Comparison of ENCODE assay signal across 8 cellular contexts in genomic region chr12:12172106-12172511, GRCh38.
DNase-seq lines count a peak whose midpoint lies in the region; ATAC-seq and TF ChIP-seq lines count a peak whose summit lies in the region.

No MANE protein-coding gene starts in this region.

- H2AFZ ChIP-seq in DND-41 (ENCODE audit: low read depth, low read length) = no peak overlapping the region

- no peak overlapping the region for H3K9ac ChIP-seq in DND-41 (ENCODE audit: low read depth, low read length)

- TF ChIP-seq CTCF in DND-41 (IDR thresholded peaks at IDR 0.05; ENCODE audit: borderline replicate concordance, extremely low read depth, low read length, poor library complexity, severe bottlenecking) (no peak), astrocyte of the spinal cord (IDR thresholded peaks at IDR 0.05; ENCODE audit: low read depth, low read length) (no peak), Peyer's patch (IDR thresholded peaks at IDR 0.05) (no peak)

- H4K20me1 ChIP-seq in DND-41 (ENCODE audit: insufficient read depth, low read length) = no peaks in the 10 kb centered on the region

- no peaks in the 10 kb centered on the region for H3K4me1 ChIP-seq in DND-41 (ENCODE audit: insufficient read depth, low read length)
- peaks cover 0 to 4% (median 0%) of the 10 kb centered on the region in 4 donors for H3K4me1 ChIP-seq in Peyer's patch

- no peak for TF ChIP-seq POLR2A in Peyer's patch (IDR thresholded peaks at IDR 0.05)

- no peak for DNase-seq in DND-41
- DNase-seq in astrocyte of the spinal cord (ENCODE audit: low read depth, low spot score) = peak; percentile 65
- peak; percentile 29 for DNase-seq in stimulated activated naive CD8-positive, alpha-beta T cell treated with anti-CD3 and anti-CD28 coated beads, Interleukin-15, Interleukin-2, amounts not matched to agents 100 U/mL and 50 U/mL, for 24 hours
- DNase-seq in mesenteric fat pad (ENCODE audit: low spot score) = no peak
- DNase-seq in NAMALWA (ENCODE audit: low spot score) = no peak
- DNase-seq in Peyer's patch = no peak

- no peak overlapping the region for H3K4me3 ChIP-seq in DND-41 (ENCODE audit: low read depth in 1 of 2, low read length in 2 of 2)
- H3K4me3 ChIP-seq in astrocyte of the spinal cord (ENCODE audit: low read depth, low read length) = no peak overlapping the region
- H3K4me3 ChIP-seq in Peyer's patch = no peak overlapping the region

- H3K27ac ChIP-seq in DND-41 (ENCODE audit: low read length) (no peak overlapping the region), Peyer's patch (no peak overlapping the region)

- H3K4me2 ChIP-seq in DND-41 (ENCODE audit: insufficient read depth, low read length) = no peak overlapping the region

- H3K27me3 ChIP-seq in DND-41 (ENCODE audit: insufficient read depth, low read length, poor library complexity) = no peaks in the 10 kb centered on the region
- H3K27me3 ChIP-seq in Peyer's patch = no peaks in the 10 kb centered on the region

- peak; percentile 88 for ATAC-seq in DND-41 (ENCODE audit: insufficient read depth, low read depth)
- ATAC-seq in GM19372 (IDR thresholded peaks at IDR 0.05; ENCODE audit: low read depth, unreplicated experiment) = peak; percentile 74
- peak; percentile 76 for ATAC-seq in HG03520 (IDR thresholded peaks at IDR 0.05; ENCODE audit: unreplicated experiment)
- ATAC-seq in stimulated activated naive CD8-positive, alpha-beta T cell treated with anti-CD3 and anti-CD28 coated beads, Interleukin-15, Interleukin-2, amounts not matched to agents 100 U/mL and 50 U/mL, for 24 hours = peak; percentile 95

- in situ Hi-C loops in astrocyte of the spinal cord (cut with HindIII; ENCODE audit: low sequenced_read_pairs) = no loop called here

- no peaks in the 10 kb centered on the region for H3K36me3 ChIP-seq in DND-41 (ENCODE audit: insufficient read depth, low read length)
- no peaks in the 10 kb centered on the region for H3K36me3 ChIP-seq in Peyer's patch

- H3K9me3 ChIP-seq in DND-41 (ENCODE audit: insufficient read depth, low read length, severe bottlenecking) (no peaks in the 10 kb centered on the region), Peyer's patch (no peaks in the 10 kb centered on the region)

- H3K79me2 ChIP-seq in DND-41 (ENCODE audit: insufficient read depth, low read length) = no peaks in the 10 kb centered on the region

Comparison
In these comparisons a context has a peak if more than half of its experiments do, and no peak if none do; other contexts are left out.
1. DNase-seq: peak in astrocyte of the spinal cord (single experiment) and stimulated activated naive CD8-positive, alpha-beta T cell treated with anti-CD3 and anti-CD28 coated beads, Interleukin-15, Interleukin-2, amounts not matched to agents 100 U/mL and 50 U/mL, for 24 hours (single experiment); none in DND-41 (single experiment), mesenteric fat pad (single experiment), NAMALWA (single experiment) and Peyer's patch (0 of 3).
2. Peak in every context shown above with its lines, with median percentiles within 50 percentile points of each other: ATAC-seq.